ENCODE assay signal across 10 cellular contexts in genomic region chr3:57048052-57048671, GRCh38. TPM values are rescaled to one million over a fixed set of nuclear protein-coding genes. Genes with fewer than 3 reads are reported as not detected.
DNase-seq lines count a peak whose midpoint lies in the region; ATAC-seq and TF ChIP-seq lines count a peak whose summit lies in the region.
"Had no signal": no experiment of that assay in that cellular context is flagged by ENCODE, and none has a peak within 500 bp of the region (broad histone marks: within the 10 kb centered on the region; RNA-seq: fewer than 3 reads in every experiment).

No MANE protein-coding gene starts in this region.

- CTCF ChIA-PET in MCF 10A (lab: Yijun Ruan, JAX) = interaction anchor here (0.6 kb wide), 1 partner anchor 34 kb away, joined by 3 read pairs; no protein-coding TSS in a partner anchor

- H3K27ac ChIP-seq in breast epithelium = peak overlapping the region; percentile 7 to 72
- no peak overlapping the region for H3K27ac ChIP-seq in colonic mucosa
- H3K27ac ChIP-seq: PC-9 had no signal

- DNase-seq in breast epithelium (ENCODE audit: low spot score in 2 of 2) = no peak
- no peak for DNase-seq in MCF 10A (ENCODE audit: unreplicated experiment)
- peak; percentile 28 for DNase-seq in colonic mucosa
- DNase-seq in middle frontal gyrus (ENCODE audit: extremely low spot score, low spot score) = peak; percentile 8
- DNase-seq in cerebellum (ENCODE audit: low spot score) = no peak
- no peak for DNase-seq in stimulated activated naive CD4-positive, alpha-beta T cell (lab: John Stamatoyannopoulos, UW)
- DNase-seq: activated effector memory CD4-positive, alpha-beta T cell treated with anti-CD3 and anti-CD28 coated beads, Interleukin-2, amount 50 U/mL, for 16 hours; PC-9 had no signal

- no peak overlapping the region for H3K4me3 Mint-ChIP-seq in MCF 10A (ENCODE audit: unreplicated experiment)

- H3K9me3 Mint-ChIP-seq in MCF 10A (ENCODE audit: unreplicated experiment) = no peaks in the 10 kb centered on the region

- TF ChIP-seq CTCF in breast epithelium (IDR thresholded peaks at IDR 0.05) (no peak), MCF 10A (IDR thresholded peaks at IDR 0.05; ENCODE audit: unreplicated experiment) (no peak), colonic mucosa (IDR thresholded peaks at IDR 0.05) (no peak)

- H3K36me3 ChIP-seq in breast epithelium = no peaks in the 10 kb centered on the region
- H3K36me3 ChIP-seq in colonic mucosa = no peaks in the 10 kb centered on the region

- no peak for TF ChIP-seq POLR2A in breast epithelium (IDR thresholded peaks at IDR 0.05)

- H3K27me3 Mint-ChIP-seq in MCF 10A (ENCODE audit: insufficient read depth, unreplicated experiment) = no peaks in the 10 kb centered on the region

- H3K36me3 Mint-ChIP-seq in MCF 10A (ENCODE audit: insufficient read depth, unreplicated experiment) = no peaks in the 10 kb centered on the region

- POLR2A ChIA-PET in MCF 10A (lab: Yijun Ruan, JAX) = interaction anchor here (1.0 to 2.5 kb wide), 4 partner anchors 12 to 49 kb away, joined by 3 to 7 read pairs (median 3); partner anchors contain the start of gene SPATA12

- H3K9me3 ChIP-seq in breast epithelium = no peaks in the 10 kb centered on the region
- H3K9me3 ChIP-seq in colonic mucosa = no peaks in the 10 kb centered on the region

- H3K4me3 ChIP-seq in breast epithelium (no peak overlapping the region), colonic mucosa (no peak overlapping the region)
- H3K4me3 ChIP-seq: PC-9 had no signal

- peaks cover 8% of the 10 kb centered on the region for H3K4me1 Mint-ChIP-seq in MCF 10A (ENCODE audit: insufficient read depth, unreplicated experiment)

- no peak overlapping the region for H3K27ac Mint-ChIP-seq in MCF 10A (ENCODE audit: low read depth, unreplicated experiment)

- BruUV-seq in MCF 10A (replicated peaks; lab: Mats Ljungman, UMichigan) = no TSS peak

- H3K27me3 ChIP-seq in breast epithelium (no peaks in the 10 kb centered on the region), colonic mucosa (no peaks in the 10 kb centered on the region)

- H3K9ac ChIP-seq in colonic mucosa (ENCODE audit: low read depth in 2 of 2, low read length in 2 of 2) = no peak overlapping the region

- intact Hi-C loops in breast epithelium (cut with DNase I; ENCODE audit: low total_unique reads) (no loop called here), MCF 10A (cut with micrococcal nuclease) (no loop called here), colonic mucosa (cut with DNase I) (no loop called here)

- no peaks in the 10 kb centered on the region for H3K4me1 ChIP-seq in breast epithelium
- no peaks in the 10 kb centered on the region for H3K4me1 ChIP-seq in colonic mucosa

- ATAC-seq in GM21390 (IDR thresholded peaks at IDR 0.05; ENCODE audit: unreplicated experiment) = no peak
- ATAC-seq in GM18502 (IDR thresholded peaks at IDR 0.05; ENCODE audit: poor library complexity, unreplicated experiment) = no peak

RNA-seq across cellular contexts. Expression of gene SPATA12, which starts 12.3 kb away (rescaled TPM):
- total RNA-seq in breast epithelium = under 1 TPM in 1 of 3 donors, not detected in 2; 0.29 TPM
- total RNA-seq in MCF 10A (2022) = 0.12 TPM in 1 of 2 replicates, not detected in the other
- total RNA-seq in colonic mucosa = under 1 TPM in 1 of 2 donors, not detected in 1; 0.27 TPM
- total RNA-seq in cerebellum = not detected

Comparison
In these comparisons a context has a peak if more than half of its experiments do, and no peak if none do; other contexts are left out.
1. DNase-seq: peak in colonic mucosa (single experiment) and middle frontal gyrus (single experiment); none in breast epithelium (0 of 2), MCF 10A (single experiment), cerebellum (single experiment) and stimulated activated naive CD4-positive, alpha-beta T cell (0 of 6).